8 cellular contexts compared by ENCODE assay signal in genomic region chr1:17010601-17011438, GRCh38. TPM values are rescaled to one million over a fixed set of nuclear protein-coding genes. Genes with fewer than 3 reads are reported as not detected.
DNase-seq lines count a peak whose midpoint lies in the region; ATAC-seq lines count a peak whose summit lies in the region.

No MANE protein-coding gene starts in this region.

- DNase-seq in AG08395 (ENCODE audit: low spot score) (peak; percentile 71), NCI-H69 (lab: John Stamatoyannopoulos, UW) (peak; percentile 61), astrocyte of the hippocampus (ENCODE audit: low read depth, low spot score) (peak; percentile 56), NAMALWA (ENCODE audit: low spot score) (no peak)

- H3K9ac ChIP-seq in skeletal muscle tissue (ENCODE audit: low read depth in 1 of 3, low read length in 3 of 3) = peak overlapping the region; percentile 65 to 84 (median 70)

- ATAC-seq in GM18909 (IDR thresholded peaks at IDR 0.05; ENCODE audit: poor library complexity, unreplicated experiment) = peak; percentile 2
- no peak for ATAC-seq in HG03159 (IDR thresholded peaks at IDR 0.05; ENCODE audit: unreplicated experiment)

- H3K9me3 ChIP-seq in skeletal muscle tissue (ENCODE audit: control insufficient read depth in 3 of 3, low read length in 3 of 3) = no peaks in the 10 kb centered on the region

- H3K36me3 ChIP-seq in skeletal muscle tissue (ENCODE audit: control insufficient read depth in 3 of 3, insufficient read depth in 3 of 3, low read length in 3 of 3) = peaks cover 0 to 3% (median 0%) of the 10 kb centered on the region in 3 donors

- H3K4me3 ChIP-seq in iPS-11a (ENCODE audit: low read depth, low read length) = peak overlapping the region; percentile 68
- peak overlapping the region; percentile 72 to 82 (median 80) for H3K4me3 ChIP-seq in skeletal muscle tissue (ENCODE audit: low read length in 3 of 3)

- no peak overlapping the region for H3K27ac ChIP-seq in skeletal muscle tissue (ENCODE audit: low read depth, low read length)

- H3K4me1 ChIP-seq in skeletal muscle tissue (ENCODE audit: control insufficient read depth in 3 of 3, insufficient read depth in 3 of 3, low read length in 3 of 3) = peaks cover 22 to 29% (median 23%) of the 10 kb centered on the region in 3 donors

- no peaks in the 10 kb centered on the region for H3K27me3 ChIP-seq in skeletal muscle tissue (ENCODE audit: control insufficient read depth in 3 of 3, insufficient read depth in 3 of 3, low read length in 3 of 3)

RNA-seq across cellular contexts. Expression of gene ATP13A2, which starts 0.9 kb away (rescaled TPM):
- 8.9 TPM for total RNA-seq in skeletal muscle tissue

RNA-seq across cellular contexts. Expression of gene MFAP2, which starts 30.4 kb away (rescaled TPM):
- 19.8 TPM for total RNA-seq in skeletal muscle tissue

RNA-seq across cellular contexts. Expression of gene SDHB, which starts 43.0 kb away (rescaled TPM):
- 163 TPM for total RNA-seq in skeletal muscle tissue
